ENCODE assay signal across 1 cellular context in the genomic region with DNA sequence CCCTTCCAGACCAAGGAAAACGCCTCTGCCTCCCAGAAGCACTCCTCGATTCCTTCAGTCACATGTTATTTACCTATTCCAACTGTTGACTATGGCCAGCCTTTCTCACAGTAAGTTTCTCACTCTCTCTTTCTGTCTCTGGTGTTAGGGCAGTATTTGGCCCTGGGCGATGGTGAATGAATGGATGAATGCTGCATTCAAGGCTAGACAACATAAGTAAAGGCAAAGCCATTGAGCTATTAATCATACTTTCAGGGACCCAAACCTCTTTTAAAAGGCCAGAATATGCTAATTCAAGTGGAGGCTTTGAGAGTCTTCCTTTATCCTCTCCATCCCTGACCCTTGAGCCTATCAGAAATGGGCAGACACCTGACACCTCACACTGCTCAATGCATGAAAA.
TF ChIP-seq lines count a peak whose summit lies in the region.

No MANE protein-coding gene starts in this region.

TF ChIP-seq in IMR-90, 13 proteins besides CTCF, POLR2A, EP300 and RAD21 (continued from another document):
- no peak for TF ChIP-seq RCOR1 (IDR thresholded peaks at IDR 0.05; ENCODE audit: insufficient replicate concordance, low read length)
